In the genomic region with DNA sequence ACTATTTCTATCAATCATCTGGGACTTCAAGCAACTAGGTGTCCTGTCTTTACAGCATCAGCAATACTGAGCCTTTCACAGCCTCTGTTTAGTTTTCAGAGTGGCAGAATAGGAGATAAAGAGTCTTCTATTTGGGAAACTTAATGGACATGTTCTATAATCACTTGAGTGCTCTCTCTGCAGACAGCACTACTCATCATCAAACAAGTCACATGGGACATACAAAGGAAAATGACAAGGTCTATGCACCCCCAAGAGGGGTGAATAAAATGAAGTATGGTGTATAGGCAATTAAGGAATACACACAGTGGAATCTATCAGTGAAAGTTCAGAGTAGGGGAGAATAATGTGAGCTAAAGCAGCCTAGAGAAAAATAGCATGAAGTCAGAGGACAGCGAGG, we compare ENCODE assay signal across 17 cellular contexts.
"Had no signal": no experiment of that assay in that cellular context is flagged by ENCODE, and none has a peak within 500 bp of the region (broad histone marks: within the 10 kb centered on the region; RNA-seq: fewer than 3 reads in every experiment).

No MANE protein-coding gene starts in this region.

- H3K9me3 Mint-ChIP-seq: naive thymus-derived CD8-positive, alpha-beta T cell; neural progenitor cell; stimulated activated naive CD8-positive, alpha-beta T cell treated with anti-CD3 and anti-CD28 coated beads, Interleukin-15, amount 100 ng/mL, for 72 hours had no signal

- H3K4me3 Mint-ChIP-seq: naive thymus-derived CD8-positive, alpha-beta T cell; neural progenitor cell; stimulated activated naive CD8-positive, alpha-beta T cell treated with anti-CD3 and anti-CD28 coated beads, Interleukin-15, amount 100 ng/mL, for 72 hours had no signal

- H3K27ac Mint-ChIP-seq: naive thymus-derived CD8-positive, alpha-beta T cell; neural progenitor cell; stimulated activated naive CD8-positive, alpha-beta T cell treated with anti-CD3 and anti-CD28 coated beads, Interleukin-15, amount 100 ng/mL, for 72 hours had no signal

- H3K27me3 Mint-ChIP-seq: naive thymus-derived CD8-positive, alpha-beta T cell; stimulated activated naive CD8-positive, alpha-beta T cell treated with anti-CD3 and anti-CD28 coated beads, Interleukin-15, amount 100 ng/mL, for 72 hours had no signal

- H3K4me1 Mint-ChIP-seq: neural progenitor cell had no signal

- H3K36me3 Mint-ChIP-seq: neural progenitor cell had no signal

- DNase-seq: dermis blood vessel endothelial cell; effector memory CD4-positive, alpha-beta T cell; erythroblast; esophagus squamous epithelium; foreskin melanocyte; left ventricle myocardium superior; lower lobe of right lung; naive thymus-derived CD8-positive, alpha-beta T cell; stimulated activated CD4-positive, alpha-beta T cell treated with anti-CD3 and anti-CD28 coated beads, Interleukin-12 subunit alpha, Interleukin-12 subunit beta, amount 100 ng/mL, for 4 hours; stimulated activated CD4-positive, alpha-beta T cell treated with anti-CD3 and anti-CD28 coated beads, Interleukin-1b, Interleukin-23, amount 100 ng/mL, for 48 hours; stimulated activated CD4-positive, alpha-beta T cell treated with anti-CD3 and anti-CD28 coated beads, Interleukin-4, amount 100 ng/mL, for 1 hour; stimulated activated CD8-positive, alpha-beta memory T cell treated with anti-CD3 and anti-CD28 coated beads, Interleukin-4, amount 100 ng/mL, for 48 hours; stimulated activated naive CD4-positive, alpha-beta T cell; stimulated activated naive CD8-positive, alpha-beta T cell treated with anti-CD3 and anti-CD28 coated beads, Interleukin-15, amount 100 ng/mL, for 72 hours; thyroid gland; trophoblast cell had no signal
